ENCODE assay signal across 11 cellular contexts in the genomic region with DNA sequence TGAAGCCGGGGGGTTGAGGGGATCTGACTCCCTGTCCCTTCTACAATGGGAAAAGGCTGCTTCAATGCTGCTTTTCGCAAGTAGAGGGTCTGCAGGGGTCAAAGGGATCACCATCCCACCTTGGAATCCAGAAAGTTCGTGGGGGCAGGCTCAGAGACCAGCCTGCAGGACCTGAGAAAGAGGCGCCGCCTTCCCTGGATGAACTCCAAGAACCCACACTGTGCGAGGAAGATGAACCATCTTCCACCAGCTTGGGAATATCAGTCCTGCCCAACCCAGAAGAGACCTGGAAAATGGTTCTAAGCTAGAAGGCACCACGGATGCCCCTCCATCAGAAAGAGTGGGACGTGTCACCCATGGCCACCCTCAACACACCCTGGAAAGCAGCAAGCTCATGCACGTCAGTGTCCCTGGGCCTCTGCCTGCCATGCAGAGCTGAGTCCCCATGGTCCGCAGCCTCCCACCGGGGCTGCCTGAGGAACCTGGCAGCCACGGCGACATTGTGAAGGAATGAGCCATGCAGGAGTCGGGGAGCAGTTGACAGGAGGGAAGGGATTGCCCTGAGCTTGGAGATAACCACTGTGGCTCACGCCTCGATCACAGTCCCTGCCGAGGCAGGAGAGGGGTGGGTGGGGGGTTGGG. TPM values are rescaled to one million over a fixed set of nuclear protein-coding genes. Genes with fewer than 3 reads are reported as not detected.
A peak's percentile ranks its signal among the peaks of the same experiment; 100 is the strongest.
DNase-seq lines count a peak whose midpoint lies in the region; ATAC-seq and TF ChIP-seq lines count a peak whose summit lies in the region.
"Had no signal": no experiment of that assay in that cellular context is flagged by ENCODE, and none has a peak within 500 bp of the region (broad histone marks: within the 10 kb centered on the region; RNA-seq: fewer than 3 reads in every experiment).

No MANE protein-coding gene starts in this region.

- TF ChIP-seq CTCF in Panc1 (IDR thresholded peaks at IDR 0.05) (no peak), endothelial cell (IDR thresholded peaks at IDR 0.05; ENCODE audit: unreplicated experiment) (no peak), neutrophil (IDR thresholded peaks at IDR 0.05) (no peak), body of pancreas (IDR thresholded peaks at IDR 0.05) (no peak)

- CTCF ChIA-PET in Panc1 (lab: Charles Lee), result no interaction called here

- H3K4me1 Mint-ChIP-seq in endothelial cell (ENCODE audit: unreplicated experiment), result peaks cover 26% of the 10 kb centered on the region

- H3K4me1 ChIP-seq in BLaER1 (peaks cover 63% of the 10 kb centered on the region), Panc1 (ENCODE audit: control insufficient read depth, insufficient read depth, low read length) (peaks cover 15% of the 10 kb centered on the region), neutrophil (ENCODE audit: control insufficient read depth in 1 of 2, insufficient read depth in 1 of 2, low read depth in 1 of 2, low read length in 1 of 2) (peaks cover 71 to 74% of the 10 kb centered on the region in 2 experiments), body of pancreas (peaks cover 28% of the 10 kb centered on the region)

- no peaks in the 10 kb centered on the region for H3K27me3 ChIP-seq in BLaER1
- H3K27me3 ChIP-seq in Panc1 (ENCODE audit: control insufficient read depth, insufficient read depth, low read length), result no peaks in the 10 kb centered on the region
- no peaks in the 10 kb centered on the region for H3K27me3 ChIP-seq in neutrophil
- H3K27me3 ChIP-seq in body of pancreas, result no peaks in the 10 kb centered on the region

- intact Hi-C loops in Panc1 (cut with micrococcal nuclease; ENCODE audit: unreplicated experiment) (no loop called here), body of pancreas (cut with DNase I) (no loop called here)

- H3K9me3 Mint-ChIP-seq in endothelial cell (ENCODE audit: unreplicated experiment), result no peaks in the 10 kb centered on the region
- H3K9me3 Mint-ChIP-seq: central memory CD8-positive, alpha-beta T cell had no signal

- H3K36me3 ChIP-seq in BLaER1 (peaks cover 33% of the 10 kb centered on the region), Panc1 (ENCODE audit: control insufficient read depth, insufficient read depth, low read length) (no peaks in the 10 kb centered on the region; the same call in 1 of the 2 replicates), neutrophil (peaks cover 51% of the 10 kb centered on the region), body of pancreas (replicated peaks in 1 of 2; ENCODE audit: insufficient read depth in 1 of 2, low read depth in 2 of 2) (peaks cover 0 to 24% of the 10 kb centered on the region in 2 donors)

- H3K36me3 Mint-ChIP-seq in endothelial cell (ENCODE audit: low read depth, unreplicated experiment), result peaks cover 5% of the 10 kb centered on the region

- H3K9me3 ChIP-seq in BLaER1, result no peaks in the 10 kb centered on the region
- H3K9me3 ChIP-seq in Panc1 (ENCODE audit: control insufficient read depth, insufficient read depth, low read depth, low read length), result no peaks in the 10 kb centered on the region
- no peaks in the 10 kb centered on the region for H3K9me3 ChIP-seq in neutrophil
- no peaks in the 10 kb centered on the region for H3K9me3 ChIP-seq in body of pancreas

- H3K9ac ChIP-seq in BLaER1, result peak overlapping the region; percentile 73

- H3K4me3 Mint-ChIP-seq in endothelial cell (ENCODE audit: unreplicated experiment), result peak overlapping the region; percentile 47
- H3K4me3 Mint-ChIP-seq: central memory CD8-positive, alpha-beta T cell had no signal

- TF ChIP-seq POLR2A in body of pancreas (IDR thresholded peaks at IDR 0.05), result no peak

- DNase-seq in Panc1 (ENCODE audit: low read depth, low spot score), result no peak
- no peak for DNase-seq in endothelial cell (ENCODE audit: low spot score)
- no peak for DNase-seq in AG08395 (ENCODE audit: low spot score)
- DNase-seq in body of pancreas, result no peak
- no peak for DNase-seq in inferior parietal cortex (ENCODE audit: extremely low spot score)
- no peak for DNase-seq in ecto neural progenitor cell (ENCODE audit: low spot score)
- DNase-seq: NCI-H345; stimulated activated CD4-positive, alpha-beta T cell treated with anti-CD3 and anti-CD28 coated beads, Interleukin-12 subunit alpha, Interleukin-12 subunit beta, amount 100 ng/mL, for 4 hours had no signal

- no peak overlapping the region for H3K27ac Mint-ChIP-seq in endothelial cell (ENCODE audit: unreplicated experiment)

- peaks cover 2% of the 10 kb centered on the region for H3K27me3 Mint-ChIP-seq in endothelial cell (ENCODE audit: unreplicated experiment)
- H3K27me3 Mint-ChIP-seq: central memory CD8-positive, alpha-beta T cell had no signal

- ATAC-seq in Panc1 (0 out of 2 replicates have a peak, but pooled peaks have one; percentile 38), body of pancreas (no peak)

- no TSS peak for BruUV-seq in Panc1 (replicated peaks; lab: Mats Ljungman, UMichigan)

- POLR2A ChIA-PET in Panc1 (lab: Charles Lee), result interaction anchor here (0.6 kb wide), 2 partner anchors 59 to 158 kb away, joined by 3 to 11 read pairs; no protein-coding TSS in a partner anchor

- peak overlapping the region; percentile 45; the same call in 1 of the 2 replicates for H3K4me3 ChIP-seq in BLaER1
- H3K4me3 ChIP-seq in Panc1 (ENCODE audit: low read depth in 2 of 2, low read length in 2 of 2), result no peak overlapping the region
- peak overlapping the region; percentile 82 to 93 for H3K4me3 ChIP-seq in neutrophil (ENCODE audit: low read depth in 1 of 2, low read length in 1 of 2)
- no peak overlapping the region for H3K4me3 ChIP-seq in body of pancreas

- WGBS in body of pancreas, 2 donors, result 61 to 76% methylated on average over 7 to 13 of the region's 17 CpGs

- H3K27ac ChIP-seq in BLaER1, result peak overlapping the region; percentile 92
- H3K27ac ChIP-seq in Panc1 (ENCODE audit: low read length), result peak overlapping the region; percentile 29; the same call in 1 of the 2 replicates
- peak overlapping the region; percentile 100 for H3K27ac ChIP-seq in neutrophil
- peak overlapping the region in 2 of 4 donors; percentile 68 to 70 for H3K27ac ChIP-seq in body of pancreas

- peak overlapping the region; percentile 94 for H3K4me2 ChIP-seq in BLaER1

- no peaks in the 10 kb centered on the region for H4K20me1 ChIP-seq in BLaER1

- in situ Hi-C loops in Panc1 (cut with HindIII; ENCODE audit: low pct_unique_long_range_greater_than_20kb, low sequenced_read_pairs), result loop anchor here (25.0 kb wide), 1 partner anchor 237 kb away; the partner anchor contains the start of gene ELOF1

RNA-seq across cellular contexts. Expression of gene RAB3D, which starts 14.6 kb away (rescaled TPM):
- total RNA-seq in Panc1 (2021; ENCODE audit: unreplicated experiment) (46.6 TPM), endothelial cell (ENCODE audit: unreplicated experiment) (76.0 TPM), body of pancreas (10 to 100 TPM; 47.1 to 51.6 TPM)
- 26.7 TPM for polyA plus RNA-seq in Panc1 (2012; ENCODE audit: insufficient read length)

RNA-seq across cellular contexts. Expression of gene TMEM205, which starts 21.2 kb away (rescaled TPM):
- 133 TPM for total RNA-seq in Panc1 (2021; ENCODE audit: unreplicated experiment)
- polyA plus RNA-seq in Panc1 (2012; ENCODE audit: insufficient read length), result 277 TPM
- total RNA-seq in endothelial cell (ENCODE audit: unreplicated experiment), result 68.9 TPM
- total RNA-seq in body of pancreas, result 100 to 1,000 TPM; 176 to 197 TPM

RNA-seq across cellular contexts. Expression of gene CCDC159, which starts 21.4 kb away (rescaled TPM):
- total RNA-seq in Panc1 (2021; ENCODE audit: unreplicated experiment) (46.6 TPM), endothelial cell (ENCODE audit: unreplicated experiment) (22.3 TPM), body of pancreas (10 to 100 TPM; 26.5 to 32.6 TPM)
- polyA plus RNA-seq in Panc1 (2012; ENCODE audit: insufficient read length), result 53.4 TPM

RNA-seq across cellular contexts. Expression of gene TSPAN16, which starts 28.9 kb away (rescaled TPM):
- total RNA-seq in Panc1 (2021; ENCODE audit: unreplicated experiment) (not detected), endothelial cell (ENCODE audit: unreplicated experiment) (not detected), body of pancreas (not detected)
- polyA plus RNA-seq in Panc1 (2012; ENCODE audit: insufficient read length), result not detected

RNA-seq across cellular contexts. Expression of gene PLPPR2, which starts 30.4 kb away (rescaled TPM):
- total RNA-seq in Panc1 (2021; ENCODE audit: unreplicated experiment) (43.3 TPM), endothelial cell (ENCODE audit: unreplicated experiment) (13.7 TPM), body of pancreas (10 to 100 TPM in 1 of 2 donors, 1 to 10 TPM in 1; 9.9 to 30.3 TPM)
- polyA plus RNA-seq in Panc1 (2012; ENCODE audit: insufficient read length), result 85.0 TPM

Comparison
In these comparisons a context has a peak if more than half of its experiments do, and no peak if none do; other contexts are left out.
1. H3K4me3 ChIP-seq: peak in BLaER1 (single experiment) and neutrophil (2 of 2); none in Panc1 (0 of 2) and body of pancreas (0 of 2).